Comparison of ENCODE assay signal across 9 cellular contexts in the genomic region with DNA sequence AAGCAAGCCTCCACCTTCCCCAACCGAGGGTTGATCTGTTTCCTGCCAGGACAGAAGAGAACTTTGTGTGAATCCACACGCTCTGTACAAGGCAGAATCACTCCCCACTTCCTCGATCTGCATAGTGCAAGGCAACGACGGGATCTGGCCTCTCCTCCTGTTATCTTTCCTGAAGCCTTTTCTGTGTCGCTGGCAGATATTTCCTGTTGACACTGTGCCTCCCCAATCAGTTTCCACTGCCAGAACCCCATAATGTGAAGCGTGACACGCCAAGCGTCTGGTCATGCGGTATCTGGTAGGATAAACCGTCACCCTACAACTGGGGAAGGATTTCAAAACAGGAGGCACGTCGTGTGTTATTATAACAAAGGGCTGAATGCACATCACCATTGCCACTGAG. TPM values are rescaled to one million over a fixed set of nuclear protein-coding genes. Genes with fewer than 3 reads are reported as not detected.
DNase-seq lines count a peak whose midpoint lies in the region; ATAC-seq, FAIRE-seq and TF ChIP-seq lines count a peak whose summit lies in the region.
"Had no signal": no experiment of that assay in that cellular context is flagged by ENCODE, and none has a peak within 500 bp of the region (broad histone marks: within the 10 kb centered on the region; RNA-seq: fewer than 3 reads in every experiment).

No MANE protein-coding gene starts in this region.

- no peak for FAIRE-seq in HTR-8/SVneo (lab: Jason Lieb, UNC)

- H3K4me3 Mint-ChIP-seq in mesothelial cell of epicardium, result no peak overlapping the region

- no peaks in the 10 kb centered on the region for H3K9me3 Mint-ChIP-seq in mesothelial cell of epicardium
- H3K9me3 Mint-ChIP-seq: activated T-helper 2 cell treated with anti-CD3 and anti-CD28 coated beads, Interferon-gamma antibody, Interleukin-2, Interleukin-4, amounts not matched to agents 10 μg/mL and 5 μg/mL and 100 μg/mL, durations not matched to agents 14 hours and 24 hours and 36 hours had no signal

- 54 to 59% methylated on average over 13 of the region's 13 CpGs for WGBS in body of pancreas, 2 donors

- H3K4me1 ChIP-seq in body of pancreas, result peaks cover 47% of the 10 kb centered on the region
- no peaks in the 10 kb centered on the region for H3K4me1 ChIP-seq in colonic mucosa

- no peaks in the 10 kb centered on the region for H3K27me3 Mint-ChIP-seq in mesothelial cell of epicardium (ENCODE audit: low read depth)

- TF ChIP-seq CTCF in fibroblast of villous mesenchyme (IDR thresholded peaks at IDR 0.05; ENCODE audit: insufficient read depth, low read depth, low read length) (no peak), mesothelial cell of epicardium (IDR thresholded peaks at IDR 0.05; ENCODE audit: unreplicated experiment) (no peak), body of pancreas (IDR thresholded peaks at IDR 0.05) (no peak), colonic mucosa (IDR thresholded peaks at IDR 0.05) (no peak)

- H3K36me3 Mint-ChIP-seq in mesothelial cell of epicardium, result peaks cover 4% of the 10 kb centered on the region

- H3K9me3 ChIP-seq in body of pancreas (no peaks in the 10 kb centered on the region), colonic mucosa (no peaks in the 10 kb centered on the region)

- H3K27me3 ChIP-seq in body of pancreas (no peaks in the 10 kb centered on the region), colonic mucosa (no peaks in the 10 kb centered on the region)

- no peak overlapping the region for H3K9ac ChIP-seq in colonic mucosa (ENCODE audit: low read depth in 2 of 2, low read length in 2 of 2)

- TF ChIP-seq POLR2A in body of pancreas (IDR thresholded peaks at IDR 0.05), result no peak

- no peak for ATAC-seq in body of pancreas

- H3K36me3 ChIP-seq in body of pancreas (replicated peaks in 1 of 2; ENCODE audit: insufficient read depth in 1 of 2, low read depth in 2 of 2), result no peaks in the 10 kb centered on the region
- H3K36me3 ChIP-seq in colonic mucosa, result no peaks in the 10 kb centered on the region

- intact Hi-C loops in body of pancreas (cut with DNase I), result no loop called here
- intact Hi-C loops in colonic mucosa (cut with DNase I), result no loop called here

- peak overlapping the region; percentile 92 for H3K27ac ChIP-seq in temporal lobe (ENCODE audit: low read depth, low read length)
- H3K27ac ChIP-seq in body of pancreas, result peak overlapping the region in 2 of 4 donors; percentile 51 to 54
- H3K27ac ChIP-seq in colonic mucosa, result no peak overlapping the region

- peaks cover 32% of the 10 kb centered on the region for H3K4me1 Mint-ChIP-seq in mesothelial cell of epicardium

- H3K4me3 ChIP-seq in fibroblast of villous mesenchyme (ENCODE audit: low read depth, low read length) (no peak overlapping the region), body of pancreas (no peak overlapping the region), colonic mucosa (no peak overlapping the region)

- DNase-seq in UCSD-AML1 (lab: John Stamatoyannopoulos, UW; ENCODE audit: unreplicated experiment) (peak; percentile 44), fibroblast of villous mesenchyme (ENCODE audit: low read depth) (peak; percentile 37), mesothelial cell of epicardium (ENCODE audit: low spot score in 2 of 2, unreplicated experiment in 2 of 2) (no peak), HTR-8/SVneo (ENCODE audit: insufficient read length, low spot score) (no peak), body of pancreas (no peak), colonic mucosa (no peak)
- DNase-seq in effector CD8-positive, alpha-beta T cell (lab: John Stamatoyannopoulos, UW), result no peak

- peak overlapping the region; percentile 66 for H3K27ac Mint-ChIP-seq in mesothelial cell of epicardium
- H3K27ac Mint-ChIP-seq: activated T-helper 2 cell treated with anti-CD3 and anti-CD28 coated beads, Interferon-gamma antibody, Interleukin-2, Interleukin-4, amounts not matched to agents 10 μg/mL and 5 μg/mL and 100 μg/mL, durations not matched to agents 14 hours and 24 hours and 36 hours had no signal

RNA-seq across cellular contexts. Expression of a gene that starts 57.2 kb away (rescaled TPM):
- 16.8 TPM in 2 replicates for total RNA-seq in fibroblast of villous mesenchyme
- total RNA-seq in mesothelial cell of epicardium, result 70.7 to 75.3 TPM (median 73.6 TPM) in 3 replicates
- 30.7 TPM for total RNA-seq in temporal lobe
- total RNA-seq in body of pancreas, result 10 to 100 TPM; 22.1 to 29.1 TPM
- 10 to 100 TPM; 50.9 to 65.8 TPM for total RNA-seq in colonic mucosa

Comparison
In these comparisons a context has a peak if more than half of its experiments do, and no peak if none do; other contexts are left out.
1. DNase-seq: peak in UCSD-AML1 (single experiment) and fibroblast of villous mesenchyme (single experiment); none in mesothelial cell of epicardium (0 of 2), HTR-8/SVneo (single experiment), body of pancreas (0 of 4), colonic mucosa (single experiment) and effector CD8-positive, alpha-beta T cell (single experiment).